ENCODE assay signal across 10 cellular contexts in the genomic region with DNA sequence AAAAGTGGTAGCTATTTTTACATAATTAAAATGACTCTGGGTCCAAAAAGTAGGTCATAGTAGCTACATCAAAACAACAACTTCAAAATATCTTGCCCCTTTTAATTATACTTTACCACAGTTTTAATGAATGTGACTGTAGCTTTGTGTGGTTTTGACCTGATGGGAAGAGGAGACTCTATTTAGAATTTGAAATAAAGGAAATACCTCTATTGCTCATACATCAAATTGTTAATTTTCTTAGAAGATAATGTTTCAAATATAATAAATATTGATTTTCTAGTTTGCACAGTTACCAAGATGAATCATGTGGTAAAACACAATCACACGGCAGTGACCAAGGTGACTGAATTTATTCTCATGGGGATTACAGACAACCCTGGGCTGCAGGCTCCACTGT. TPM values are rescaled to one million over a fixed set of nuclear protein-coding genes. Genes with fewer than 3 reads are reported as not detected.
"Had no signal": no experiment of that assay in that cellular context is flagged by ENCODE, and none has a peak within 500 bp of the region (broad histone marks: within the 10 kb centered on the region; RNA-seq: fewer than 3 reads in every experiment).

Gene OR8K1, plus strand, starts transcription at position 301 of the 400 bp plus-strand sequence. Its CDS starts 0 bp downstream, at position 301.

- H3K4me3 ChIP-seq: K562 had no signal

- H3K27ac ChIP-seq: HL-60 had no signal

- DNase-seq: IMR-90, KBM-7, KG1 had no signal

- FAIRE-seq: HepG2, HTR-8/SVneo, K562 had no signal

RNA-seq across cellular contexts. Expression of gene OR8K1, which starts in this region (rescaled TPM):
- total RNA-seq: HepG2, HT-29, HT1080, IMR-90, K562 had no signal
- polyA plus RNA-seq: HepG2, IgD-negative memory B cell, IMR-90, K562 had no signal
